9 cellular contexts compared by ENCODE assay signal in the genomic region with DNA sequence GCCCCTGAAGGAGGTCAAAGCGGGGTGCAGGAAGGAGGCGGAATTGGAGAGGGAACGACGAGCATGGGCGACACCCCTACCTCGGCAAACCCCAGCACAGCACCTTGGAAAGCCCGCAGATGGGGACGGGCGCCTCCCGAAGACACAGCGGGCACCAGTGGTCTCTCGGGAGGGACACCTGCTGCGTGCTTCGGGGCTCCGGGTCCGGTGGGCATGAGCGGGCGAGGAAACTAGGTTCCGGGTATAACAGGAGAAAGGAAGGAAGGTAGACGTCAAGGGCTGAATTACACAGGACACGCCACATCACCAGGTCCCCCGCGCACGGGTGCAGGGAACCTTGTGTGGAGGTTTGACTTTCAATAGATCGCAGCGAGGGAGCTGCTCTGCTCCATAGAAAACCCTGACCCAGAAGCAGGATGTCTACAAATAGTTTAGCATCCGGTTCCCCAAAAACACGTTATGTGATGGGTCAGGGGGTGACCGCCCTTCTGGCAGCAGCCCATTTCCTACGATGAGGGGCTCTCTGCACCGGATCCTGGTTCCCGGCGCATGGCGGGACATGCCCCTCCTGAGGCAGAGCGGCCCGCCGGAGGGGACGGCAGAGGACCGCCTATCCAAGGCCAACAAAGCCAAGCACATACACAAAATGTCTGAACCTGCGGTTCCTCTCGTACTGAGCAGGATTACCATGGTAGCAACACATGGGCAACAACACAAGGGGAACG.
A peak's percentile ranks its signal among the peaks of the same experiment; 100 is the strongest.
DNase-seq lines count a peak whose midpoint lies in the region; ATAC-seq and TF ChIP-seq lines count a peak whose summit lies in the region.
"Had no signal": no experiment of that assay in that cellular context is flagged by ENCODE, and none has a peak within 500 bp of the region (broad histone marks: within the 10 kb centered on the region; RNA-seq: fewer than 3 reads in every experiment).

No MANE protein-coding gene starts in this region.

- 48% methylated on average over 19 of the region's 42 CpGs for WGBS in SK-N-SH (ENCODE audit: low lambda C conversion rate)
- 52% methylated on average over 42 of the region's 42 CpGs for WGBS in urinary bladder

- H3K36me3 ChIP-seq in SK-N-SH (replicated peaks in 1 of 2; ENCODE audit: control insufficient read depth in 1 of 2, insufficient read depth in 2 of 2, low read length in 1 of 2) (no peaks in the 10 kb centered on the region), left lung (no peaks in the 10 kb centered on the region), urinary bladder (ENCODE audit: insufficient read depth) (no peaks in the 10 kb centered on the region)
- H3K36me3 ChIP-seq: cardiac muscle cell had no signal

- peak overlapping the region; percentile 97 for H2AFZ ChIP-seq in SK-N-SH (ENCODE audit: low read depth)

- no peak for TF ChIP-seq EP300 in SK-N-SH (IDR thresholded peaks at IDR 0.05; ENCODE audit: borderline replicate concordance in 1 of 2, low read depth in 1 of 2, low read length in 1 of 2)

- POLR2A ChIA-PET in SK-N-SH (lab: Yijun Ruan, JAX), result no interaction called here

- TF ChIP-seq RAD21 in SK-N-SH (IDR thresholded peaks at IDR 0.05; ENCODE audit: low read length), result no peak

- ATAC-seq in left lung, result peak; percentile 29

- H3K27me3 ChIP-seq in SK-N-SH (ENCODE audit: insufficient read depth) (peaks cover 6% of the 10 kb centered on the region; the same call in 1 of the 2 replicates), left lung (peaks cover 0 to 17% of the 10 kb centered on the region in 2 donors)
- H3K27me3 ChIP-seq: cardiac muscle cell had no signal

- H3K9me2 ChIP-seq in SK-N-SH, result no peaks in the 10 kb centered on the region

- H3K4me2 ChIP-seq in SK-N-SH, result peak overlapping the region; percentile 96

- CTCF ChIA-PET in SK-N-SH (lab: Yijun Ruan, JAX), result interaction anchor here (1.3 kb wide), 1 partner anchor 10 kb away, joined by 5 read pairs; no protein-coding TSS in a partner anchor

- H3K27ac ChIP-seq in SK-N-SH (ENCODE audit: low read depth in 2 of 2, low read length in 1 of 2) (no peak overlapping the region), left lung (no peak overlapping the region), urinary bladder (ENCODE audit: low read depth) (no peak overlapping the region)
- H3K27ac ChIP-seq: cardiac muscle cell had no signal

- H3K4me3 ChIP-seq in SK-N-SH (ENCODE audit: low read depth in 2 of 2, low read length in 1 of 2) (peak overlapping the region; percentile 51 to 68), left lung (peak overlapping the region; percentile 25 to 29), urinary bladder (ENCODE audit: low read depth, low read length) (peak overlapping the region; percentile 27)
- H3K4me3 ChIP-seq: cardiac muscle cell had no signal

- no peak for TF ChIP-seq CTCF in SK-N-SH (IDR thresholded peaks at IDR 0.05)
- TF ChIP-seq CTCF in left lung (IDR thresholded peaks at IDR 0.05), result no peak

- no peaks in the 10 kb centered on the region for H4K20me1 ChIP-seq in SK-N-SH (ENCODE audit: insufficient read depth)

- intact Hi-C loops in left lung (cut with DNase I), result no loop called here

- DNase-seq in stimulated activated CD4-positive, alpha-beta T cell treated with anti-CD3 and anti-CD28 coated beads, Interleukin-15, amount 100 ng/mL, for 24 hours, result peak; percentile 25
- DNase-seq in stimulated activated CD4-positive, alpha-beta T cell treated with anti-CD3 and anti-CD28 coated beads, Interleukin-2, amount 100 ng/mL, for 48 hours, result no peak
- DNase-seq in SK-N-SH (peak; percentile 10), left lung (no peak), dedifferentiated amniotic fluid mesenchymal stem cell (ENCODE audit: extremely low spot score) (no peak), NCI-H2029 treated with DMSO at 0.1 percent for 48 hours (lab: John Stamatoyannopoulos, UW) (no peak), DMS53 treated with DMSO at 0.1 percent for 48 hours (lab: John Stamatoyannopoulos, UW; ENCODE audit: unreplicated experiment) (no peak)

- no peaks in the 10 kb centered on the region for H3K9me3 ChIP-seq in SK-N-SH
- H3K9me3 ChIP-seq in left lung, result no peaks in the 10 kb centered on the region

- H3K9ac ChIP-seq in SK-N-SH, result no peak overlapping the region

- H3K79me2 ChIP-seq in SK-N-SH (ENCODE audit: insufficient read depth), result no peaks in the 10 kb centered on the region

- H3F3A ChIP-seq in SK-N-SH (replicated peaks; ENCODE audit: insufficient read depth), result no peaks in the 10 kb centered on the region

- peaks cover 0 to 4% of the 10 kb centered on the region in 2 experiments; a peak in 1 of 4 replicates for H3K4me1 ChIP-seq in SK-N-SH (ENCODE audit: control insufficient read depth in 1 of 2, insufficient read depth in 2 of 2, low read depth in 1 of 2, low read length in 1 of 2)
- peaks cover 0 to 12% of the 10 kb centered on the region in 2 donors for H3K4me1 ChIP-seq in left lung
- H3K4me1 ChIP-seq in urinary bladder (ENCODE audit: insufficient read depth), result no peaks in the 10 kb centered on the region

TF ChIP-seq in SK-N-SH, 30 proteins besides CTCF, POLR2A, EP300 and RAD21:
- no peak for TF ChIP-seq RXRA (IDR thresholded peaks at IDR 0.05; ENCODE audit: borderline replicate concordance, low read depth)
- no peak for TF ChIP-seq RCOR1 (IDR thresholded peaks at IDR 0.05; ENCODE audit: low read length)
- TF ChIP-seq FOXM1 (IDR thresholded peaks at IDR 0.05; ENCODE audit: low read depth), result no peak
- TF ChIP-seq FOXJ3 (CRISPR knock-in tag; IDR thresholded peaks at IDR 0.05), result no peak
- TF ChIP-seq, protein P1, sequence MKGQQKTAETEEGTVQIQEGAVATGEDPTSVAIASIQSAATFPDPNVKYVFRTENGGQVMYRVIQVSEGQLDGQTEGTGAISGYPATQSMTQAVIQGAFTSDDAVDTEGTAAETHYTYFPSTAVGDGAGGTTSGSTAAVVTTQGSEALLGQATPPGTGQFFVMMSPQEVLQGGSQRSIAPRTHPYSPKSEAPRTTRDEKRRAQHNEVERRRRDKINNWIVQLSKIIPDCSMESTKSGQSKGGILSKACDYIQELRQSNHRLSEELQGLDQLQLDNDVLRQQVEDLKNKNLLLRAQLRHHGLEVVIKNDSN (IDR thresholded peaks at IDR 0.05; ENCODE audit: borderline replicate concordance, low read depth), result no peak
- no peak for TF ChIP-seq JUND (IDR thresholded peaks at IDR 0.05)
- TF ChIP-seq TAF1 (IDR thresholded peaks at IDR 0.05; ENCODE audit: borderline replicate concordance, low read depth, low read length), result no peak
- TF ChIP-seq MEF2A (IDR thresholded peaks at IDR 0.05; ENCODE audit: borderline replicate concordance, low read depth), result no peak
- no peak for TF ChIP-seq TCF12 (IDR thresholded peaks at IDR 0.05)
- no peak for TF ChIP-seq POLR2AphosphoS5 (IDR thresholded peaks at IDR 0.05; ENCODE audit: low read depth, low read length)
- TF ChIP-seq NRF1 (IDR thresholded peaks at IDR 0.05; ENCODE audit: low read depth, low read length), result no peak
- TF ChIP-seq, protein P2, sequence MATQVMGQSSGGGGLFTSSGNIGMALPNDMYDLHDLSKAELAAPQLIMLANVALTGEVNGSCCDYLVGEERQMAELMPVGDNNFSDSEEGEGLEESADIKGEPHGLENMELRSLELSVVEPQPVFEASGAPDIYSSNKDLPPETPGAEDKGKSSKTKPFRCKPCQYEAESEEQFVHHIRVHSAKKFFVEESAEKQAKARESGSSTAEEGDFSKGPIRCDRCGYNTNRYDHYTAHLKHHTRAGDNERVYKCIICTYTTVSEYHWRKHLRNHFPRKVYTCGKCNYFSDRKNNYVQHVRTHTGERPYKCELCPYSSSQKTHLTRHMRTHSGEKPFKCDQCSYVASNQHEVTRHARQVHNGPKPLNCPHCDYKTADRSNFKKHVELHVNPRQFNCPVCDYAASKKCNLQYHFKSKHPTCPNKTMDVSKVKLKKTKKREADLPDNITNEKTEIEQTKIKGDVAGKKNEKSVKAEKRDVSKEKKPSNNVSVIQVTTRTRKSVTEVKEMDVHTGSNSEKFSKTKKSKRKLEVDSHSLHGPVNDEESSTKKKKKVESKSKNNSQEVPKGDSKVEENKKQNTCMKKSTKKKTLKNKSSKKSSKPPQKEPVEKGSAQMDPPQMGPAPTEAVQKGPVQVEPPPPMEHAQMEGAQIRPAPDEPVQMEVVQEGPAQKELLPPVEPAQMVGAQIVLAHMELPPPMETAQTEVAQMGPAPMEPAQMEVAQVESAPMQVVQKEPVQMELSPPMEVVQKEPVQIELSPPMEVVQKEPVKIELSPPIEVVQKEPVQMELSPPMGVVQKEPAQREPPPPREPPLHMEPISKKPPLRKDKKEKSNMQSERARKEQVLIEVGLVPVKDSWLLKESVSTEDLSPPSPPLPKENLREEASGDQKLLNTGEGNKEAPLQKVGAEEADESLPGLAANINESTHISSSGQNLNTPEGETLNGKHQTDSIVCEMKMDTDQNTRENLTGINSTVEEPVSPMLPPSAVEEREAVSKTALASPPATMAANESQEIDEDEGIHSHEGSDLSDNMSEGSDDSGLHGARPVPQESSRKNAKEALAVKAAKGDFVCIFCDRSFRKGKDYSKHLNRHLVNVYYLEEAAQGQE (IDR thresholded peaks at IDR 0.05; ENCODE audit: low read depth, low read length), result no peak
- TF ChIP-seq, protein P3, sequence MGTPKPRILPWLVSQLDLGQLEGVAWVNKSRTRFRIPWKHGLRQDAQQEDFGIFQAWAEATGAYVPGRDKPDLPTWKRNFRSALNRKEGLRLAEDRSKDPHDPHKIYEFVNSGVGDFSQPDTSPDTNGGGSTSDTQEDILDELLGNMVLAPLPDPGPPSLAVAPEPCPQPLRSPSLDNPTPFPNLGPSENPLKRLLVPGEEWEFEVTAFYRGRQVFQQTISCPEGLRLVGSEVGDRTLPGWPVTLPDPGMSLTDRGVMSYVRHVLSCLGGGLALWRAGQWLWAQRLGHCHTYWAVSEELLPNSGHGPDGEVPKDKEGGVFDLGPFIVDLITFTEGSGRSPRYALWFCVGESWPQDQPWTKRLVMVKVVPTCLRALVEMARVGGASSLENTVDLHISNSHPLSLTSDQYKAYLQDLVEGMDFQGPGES (IDR thresholded peaks at IDR 0.05; ENCODE audit: low read depth, low read length), result no peak
- TF ChIP-seq GABPA (IDR thresholded peaks at IDR 0.05; ENCODE audit: low read depth), result no peak
- TF ChIP-seq MXI1 (IDR thresholded peaks at IDR 0.05; ENCODE audit: low read depth, low read length), result no peak
- TF ChIP-seq EZH2phosphoT487 (IDR thresholded peaks at IDR 0.05; ENCODE audit: borderline replicate concordance, low read depth), result no peak
- TF ChIP-seq, protein P4, sequence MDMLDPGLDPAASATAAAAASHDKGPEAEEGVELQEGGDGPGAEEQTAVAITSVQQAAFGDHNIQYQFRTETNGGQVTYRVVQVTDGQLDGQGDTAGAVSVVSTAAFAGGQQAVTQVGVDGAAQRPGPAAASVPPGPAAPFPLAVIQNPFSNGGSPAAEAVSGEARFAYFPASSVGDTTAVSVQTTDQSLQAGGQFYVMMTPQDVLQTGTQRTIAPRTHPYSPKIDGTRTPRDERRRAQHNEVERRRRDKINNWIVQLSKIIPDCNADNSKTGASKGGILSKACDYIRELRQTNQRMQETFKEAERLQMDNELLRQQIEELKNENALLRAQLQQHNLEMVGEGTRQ (IDR thresholded peaks at IDR 0.05; ENCODE audit: borderline replicate concordance, low read depth, low read length), result no peak
- TF ChIP-seq GATA2 (CRISPR knock-in tag; IDR thresholded peaks at IDR 0.05), result no peak

Comparison
In these comparisons a context has a peak if more than half of its experiments do, and no peak if none do; other contexts are left out.
1. DNase-seq: peak in stimulated activated CD4-positive, alpha-beta T cell treated with anti-CD3 and anti-CD28 coated beads, Interleukin-15, amount 100 ng/mL, for 24 hours (single experiment) and SK-N-SH (single experiment); none in stimulated activated CD4-positive, alpha-beta T cell treated with anti-CD3 and anti-CD28 coated beads, Interleukin-2, amount 100 ng/mL, for 48 hours (0 of 2), left lung (0 of 2), dedifferentiated amniotic fluid mesenchymal stem cell (single experiment), NCI-H2029 treated with DMSO at 0.1 percent for 48 hours (single experiment) and DMS53 treated with DMSO at 0.1 percent for 48 hours (single experiment).
2. Peak in every context shown above with its lines, with median percentiles within 50 percentile points of each other: H3K4me3 ChIP-seq.